In the genomic region with DNA sequence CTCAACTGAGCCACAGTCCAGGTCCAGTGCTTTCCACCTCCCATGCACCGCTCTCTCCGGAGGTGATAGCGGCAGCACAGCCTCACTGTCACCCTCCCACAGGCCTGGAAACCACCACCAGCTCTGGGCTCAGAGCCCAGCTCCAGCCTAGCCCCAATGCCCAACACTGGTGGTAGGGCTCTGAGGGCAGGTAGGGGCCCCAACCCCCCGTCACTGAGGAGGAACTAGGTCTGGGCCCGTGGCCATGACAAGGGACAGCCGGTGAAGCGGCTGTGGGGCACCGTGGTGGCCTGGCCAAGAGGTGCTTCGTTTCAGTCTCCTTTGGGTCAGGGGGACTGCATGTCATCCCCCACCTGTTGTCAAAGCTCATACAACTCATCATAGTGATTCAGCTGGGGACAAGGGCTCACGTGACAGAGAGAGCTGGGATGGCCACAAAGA, we compare ENCODE assay signal across 2 cellular contexts.
A peak's percentile ranks its signal among the peaks of the same experiment; 100 is the strongest.
TF ChIP-seq lines count a peak whose summit lies in the region.

No MANE protein-coding gene starts in this region.

TF ChIP-seq in HEK293, 187 proteins besides CTCF, POLR2A, EP300 and RAD21:
- TF ChIP-seq SCRT2 (tag by site-specific recombination; IDR thresholded peaks at IDR 0.05) (0 out of 2 replicates have a peak, but pooled peaks have one; percentile 46), ZNF596 (tag by site-specific recombination; IDR thresholded peaks at IDR 0.05) (no peak), ZNF626 (tag by site-specific recombination; IDR thresholded peaks at IDR 0.05) (no peak)
- TF ChIP-seq, protein P1, sequence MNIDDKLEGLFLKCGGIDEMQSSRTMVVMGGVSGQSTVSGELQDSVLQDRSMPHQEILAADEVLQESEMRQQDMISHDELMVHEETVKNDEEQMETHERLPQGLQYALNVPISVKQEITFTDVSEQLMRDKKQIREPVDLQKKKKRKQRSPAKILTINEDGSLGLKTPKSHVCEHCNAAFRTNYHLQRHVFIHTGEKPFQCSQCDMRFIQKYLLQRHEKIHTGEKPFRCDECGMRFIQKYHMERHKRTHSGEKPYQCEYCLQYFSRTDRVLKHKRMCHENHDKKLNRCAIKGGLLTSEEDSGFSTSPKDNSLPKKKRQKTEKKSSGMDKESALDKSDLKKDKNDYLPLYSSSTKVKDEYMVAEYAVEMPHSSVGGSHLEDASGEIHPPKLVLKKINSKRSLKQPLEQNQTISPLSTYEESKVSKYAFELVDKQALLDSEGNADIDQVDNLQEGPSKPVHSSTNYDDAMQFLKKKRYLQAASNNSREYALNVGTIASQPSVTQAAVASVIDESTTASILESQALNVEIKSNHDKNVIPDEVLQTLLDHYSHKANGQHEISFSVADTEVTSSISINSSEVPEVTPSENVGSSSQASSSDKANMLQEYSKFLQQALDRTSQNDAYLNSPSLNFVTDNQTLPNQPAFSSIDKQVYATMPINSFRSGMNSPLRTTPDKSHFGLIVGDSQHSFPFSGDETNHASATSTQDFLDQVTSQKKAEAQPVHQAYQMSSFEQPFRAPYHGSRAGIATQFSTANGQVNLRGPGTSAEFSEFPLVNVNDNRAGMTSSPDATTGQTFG (tag by site-specific recombination; IDR thresholded peaks at IDR 0.05; ENCODE audit: borderline replicate concordance), result no peak

TF ChIP-seq in H1, 55 proteins besides CTCF, POLR2A, EP300 and RAD21:
- TF ChIP-seq CEBPB (IDR thresholded peaks at IDR 0.05; ENCODE audit: low read depth, low read length), result no peak
- no peak for TF ChIP-seq SP2 (IDR thresholded peaks at IDR 0.05; ENCODE audit: low read length)
- TF ChIP-seq, protein P2, sequence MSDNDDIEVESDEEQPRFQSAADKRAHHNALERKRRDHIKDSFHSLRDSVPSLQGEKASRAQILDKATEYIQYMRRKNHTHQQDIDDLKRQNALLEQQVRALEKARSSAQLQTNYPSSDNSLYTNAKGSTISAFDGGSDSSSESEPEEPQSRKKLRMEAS (IDR thresholded peaks at IDR 0.05), result no peak
- TF ChIP-seq CBX8 (IDR thresholded peaks at IDR 0.05; ENCODE audit: borderline replicate concordance, low read depth, low read length), result no peak
- TF ChIP-seq SP1 (IDR thresholded peaks at IDR 0.05; ENCODE audit: low read depth, low read length), result no peak
- TF ChIP-seq SRF (IDR thresholded peaks at IDR 0.05; ENCODE audit: low read depth, low read length), result no peak
- TF ChIP-seq CBX5 (IDR thresholded peaks at IDR 0.05; ENCODE audit: low read depth, low read length), result no peak
TF ChIP-seq in H1: peak in this region for 0.
